Comparison of ENCODE assay signal across 9 cellular contexts in the genomic region with DNA sequence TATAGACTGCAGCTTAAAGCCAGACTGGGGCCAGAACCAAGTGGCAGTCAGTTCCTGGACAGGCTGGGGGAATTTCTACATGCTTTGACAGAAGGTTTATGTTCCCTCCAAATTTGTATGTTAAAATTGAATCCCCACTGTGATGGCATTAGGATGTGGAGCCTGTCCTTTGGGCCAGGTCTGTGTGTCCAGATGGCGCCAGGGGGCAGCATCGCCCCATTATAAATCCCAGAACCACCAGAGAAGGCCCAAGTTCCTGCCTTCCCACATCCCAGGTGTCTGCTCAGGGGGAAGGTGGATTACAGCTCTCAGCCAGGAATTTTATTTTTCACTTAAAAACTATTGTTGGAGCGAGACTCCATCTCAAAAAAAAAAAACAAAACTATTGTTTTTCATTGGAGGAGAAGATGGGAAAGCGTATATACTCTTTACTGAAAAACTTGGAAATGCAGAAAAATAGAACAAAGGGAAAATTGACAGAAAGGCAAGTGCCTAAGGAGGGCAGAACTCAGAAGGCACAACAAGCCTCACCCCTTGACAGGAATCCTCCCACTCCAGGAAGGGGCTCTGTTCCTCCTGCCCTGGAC. TPM values are rescaled to one million over a fixed set of nuclear protein-coding genes. Genes with fewer than 3 reads are reported as not detected.
DNase-seq lines count a peak whose midpoint lies in the region; ATAC-seq and TF ChIP-seq lines count a peak whose summit lies in the region.
"Had no signal": no experiment of that assay in that cellular context is flagged by ENCODE, and none has a peak within 500 bp of the region (broad histone marks: within the 10 kb centered on the region; RNA-seq: fewer than 3 reads in every experiment).

No MANE protein-coding gene starts in this region.

- no peaks in the 10 kb centered on the region for H4K20me1 ChIP-seq in hepatocyte (ENCODE audit: insufficient read depth, poor library complexity, severe bottlenecking)

- H3K27me3 ChIP-seq in right atrium auricular region (no peaks in the 10 kb centered on the region), adrenal gland (no peaks in the 10 kb centered on the region), hepatocyte (no peaks in the 10 kb centered on the region)

- H3K9me2 ChIP-seq in hepatocyte (replicated peaks; ENCODE audit: insufficient read depth) = no peaks in the 10 kb centered on the region

- no peak for DNase-seq in Right ventricle myocardium inferior (ENCODE audit: missing footprints)
- DNase-seq in right atrium auricular region (ENCODE audit: low spot score) = no peak
- DNase-seq in KBM-7 = peak; percentile 81
- DNase-seq in SHP77 treated with DMSO at 0.1 percent for 48 hours (lab: John Stamatoyannopoulos, UW) = peak; percentile 55
- peak; percentile 39 to 77 (median 64) for DNase-seq in adrenal gland
- DNase-seq in hepatocyte (ENCODE audit: low spot score) = peak; percentile 76
- peak; percentile 56 for DNase-seq in stimulated activated CD4-positive, alpha-beta T cell treated with anti-CD3 and anti-CD28 coated beads, Interleukin-4, amount 100 ng/mL, for 1 hour

- intact Hi-C loops in Right ventricle myocardium inferior (cut with DNase I) (loop anchor here (10.0 kb wide), 2 partner anchors 119 to 641 kb away; no protein-coding TSS in a partner anchor), adrenal gland (cut with DNase I) (loop anchor here in 1 of 2 donors (5.0 kb wide), 1 partner anchor 67 kb away; no protein-coding TSS in a partner anchor)

- in situ Hi-C loops in KBM-7 (cut with MboI; ENCODE audit: low pct_unique_long_range_greater_than_20kb, low sequenced_read_pairs) = loop anchor here (25.0 kb wide), 1 partner anchor 447 kb away; no protein-coding TSS in a partner anchor

- H3K4me1 ChIP-seq in right atrium auricular region = no peaks in the 10 kb centered on the region
- no peaks in the 10 kb centered on the region for H3K4me1 ChIP-seq in adrenal gland (replicated peaks in 1 of 2)
- H3K4me1 ChIP-seq in hepatocyte (ENCODE audit: insufficient read depth) = no peaks in the 10 kb centered on the region

- WGBS in adrenal gland, 4 donors = 51 to 68% (median 62%) methylated on average over 4 of the region's 4 CpGs
- WGBS in hepatocyte (ENCODE audit: low lambda C conversion rate, missing lambda C conversion rate) = 47% methylated on average over 4 of the region's 4 CpGs

- H3K36me3 ChIP-seq in right atrium auricular region (no peaks in the 10 kb centered on the region), adrenal gland (replicated peaks in 1 of 2) (no peaks in the 10 kb centered on the region), hepatocyte (replicated peaks; ENCODE audit: insufficient read depth, low read depth) (no peaks in the 10 kb centered on the region)

- no peaks in the 10 kb centered on the region for H3K79me2 ChIP-seq in hepatocyte

- H2AFZ ChIP-seq in hepatocyte = no peak overlapping the region

- no peak overlapping the region for H3K4me2 ChIP-seq in hepatocyte

- TF ChIP-seq CTCF in right atrium auricular region (IDR thresholded peaks at IDR 0.05) (peak in 1 of 2 donors; percentile 40), adrenal gland (IDR thresholded peaks at IDR 0.05) (peak; percentile 29 to 54 (median 34)), hepatocyte (IDR thresholded peaks at IDR 0.05; ENCODE audit: poor library complexity) (peak; percentile 63)

- no peak overlapping the region for H3K27ac ChIP-seq in right atrium auricular region
- H3K27ac ChIP-seq in adrenal gland = no peak overlapping the region
- no peak overlapping the region for H3K27ac ChIP-seq in hepatocyte

- H3K4me3 ChIP-seq in right atrium auricular region = no peak overlapping the region
- no peak overlapping the region for H3K4me3 ChIP-seq in adrenal gland
- H3K4me3 ChIP-seq in hepatocyte = no peak overlapping the region

- TF ChIP-seq POLR2A in adrenal gland (IDR thresholded peaks at IDR 0.05) = no peak

- ATAC-seq in Right ventricle myocardium inferior (peak; percentile 55), GM19328 (IDR thresholded peaks at IDR 0.05; ENCODE audit: unreplicated experiment) (no peak)

- H3K9me3 ChIP-seq in right atrium auricular region (no peaks in the 10 kb centered on the region), adrenal gland (replicated peaks in 1 of 3) (no peaks in the 10 kb centered on the region), hepatocyte (ENCODE audit: low read depth) (no peaks in the 10 kb centered on the region)

RNA-seq across cellular contexts. Expression of gene IL3, which starts 5.0 kb away (rescaled TPM):
- not detected for total RNA-seq in Right ventricle myocardium inferior
- not detected for total RNA-seq in right atrium auricular region
- total RNA-seq in adrenal gland = not detected
- not detected for polyA plus RNA-seq in adrenal gland
- total RNA-seq in hepatocyte = 0.37 TPM in 1 of 2 replicates, not detected in the other
- not detected in 2 replicates for polyA plus RNA-seq in hepatocyte
- total RNA-seq: temporal lobe had no signal

RNA-seq across cellular contexts. Expression of gene CSF2, which starts 8.1 kb away (rescaled TPM):
- total RNA-seq in Right ventricle myocardium inferior (not detected), right atrium auricular region (not detected), adrenal gland (under 1 TPM in 1 of 8 donors, not detected in 7; 0.31 TPM), hepatocyte (1.0 TPM in 1 of 2 replicates, not detected in the other)
- polyA plus RNA-seq in adrenal gland (not detected), hepatocyte (not detected in 2 replicates)
- total RNA-seq: temporal lobe had no signal

RNA-seq across cellular contexts. Expression of gene ACSL6, which starts 54.0 kb away (rescaled TPM):
- 3.4 TPM for total RNA-seq in Right ventricle myocardium inferior
- total RNA-seq in right atrium auricular region = 1 to 10 TPM in 1 of 2 donors, under 1 TPM in 1; 0.71 to 1.6 TPM
- total RNA-seq in adrenal gland = 10 to 100 TPM in 2 of 8 donors, 1 to 10 TPM in 6; 5.5 to 14.5 (median 8.3) TPM
- 1 to 10 TPM; 2.5 to 6.5 (median 6.4) TPM for polyA plus RNA-seq in adrenal gland
- total RNA-seq in hepatocyte = 1.2 and 2.4 TPM in 2 replicates
- polyA plus RNA-seq in hepatocyte = 0.75 and 1.7 TPM in 2 replicates

Comparison
In these comparisons a context has a peak if more than half of its experiments do, and no peak if none do; other contexts are left out.
1. DNase-seq: peak in KBM-7 (single experiment), SHP77 treated with DMSO at 0.1 percent for 48 hours (single experiment), adrenal gland (7 of 7), hepatocyte (single experiment) and stimulated activated CD4-positive, alpha-beta T cell treated with anti-CD3 and anti-CD28 coated beads, Interleukin-4, amount 100 ng/mL, for 1 hour (single experiment); none in Right ventricle myocardium inferior (single experiment) and right atrium auricular region (single experiment).